9 cellular contexts compared by ENCODE assay signal in the genomic region with DNA sequence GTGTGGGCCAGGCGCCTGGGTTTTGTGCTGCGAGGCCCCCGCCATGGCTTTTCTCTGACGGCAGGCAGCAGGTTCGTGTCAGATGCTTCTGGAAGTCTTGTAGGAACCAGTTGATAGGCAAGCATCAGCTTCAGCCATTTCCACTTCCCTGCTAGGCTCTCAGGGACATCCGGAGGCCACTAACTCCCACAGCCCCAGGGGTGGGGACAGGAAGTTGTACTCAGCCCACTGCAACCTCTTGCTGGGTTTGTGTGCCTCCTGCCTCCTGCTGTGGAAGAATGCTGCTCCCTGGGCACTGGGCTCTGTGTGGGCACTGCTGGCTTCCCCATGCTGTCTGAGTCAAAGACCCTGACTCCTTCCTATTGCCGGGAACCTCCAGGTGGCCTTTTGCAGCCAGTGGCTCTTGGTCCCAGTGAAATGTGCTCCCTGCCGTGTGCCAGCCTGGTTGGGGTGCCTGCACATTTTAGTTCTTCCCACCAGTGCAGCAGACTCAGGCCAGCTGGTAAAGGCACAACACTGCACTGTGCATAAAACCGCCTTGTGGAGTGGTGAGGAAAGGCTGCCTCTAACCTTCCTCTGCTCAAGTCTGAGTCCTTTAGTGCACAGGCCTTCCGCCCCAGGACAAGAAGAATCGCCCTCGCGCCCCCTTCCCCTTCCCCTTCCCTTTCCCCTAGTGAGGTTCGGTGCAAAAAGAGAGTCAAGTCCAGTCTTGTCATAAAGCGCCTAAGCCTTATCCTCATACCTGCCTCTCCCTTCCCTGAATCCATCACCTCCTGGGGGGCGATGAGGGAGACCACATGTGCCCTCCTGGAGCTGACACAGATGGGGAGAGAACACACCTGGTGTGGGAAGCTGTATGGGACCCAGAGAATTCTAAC. TPM values are rescaled to one million over a fixed set of nuclear protein-coding genes. Genes with fewer than 3 reads are reported as not detected.
DNase-seq lines count a peak whose midpoint lies in the region; ATAC-seq and TF ChIP-seq lines count a peak whose summit lies in the region.
"Had no signal": no experiment of that assay in that cellular context is flagged by ENCODE, and none has a peak within 500 bp of the region (broad histone marks: within the 10 kb centered on the region; RNA-seq: fewer than 3 reads in every experiment).

No MANE protein-coding gene starts in this region.

- H3K27ac Mint-ChIP-seq in CD4-positive, CD25-positive, alpha-beta regulatory T cell = peak overlapping the region; percentile 88 to 93 (median 93)
- H3K27ac Mint-ChIP-seq in stimulated activated naive CD8-positive, alpha-beta T cell treated with anti-CD3 and anti-CD28 coated beads, Interleukin-15, Interleukin-2, amounts not matched to agents 100 ng/mL and 50 ng/mL, for 24 hours = peak overlapping the region; percentile 77

- peak overlapping the region; percentile 93 for H3K27ac ChIP-seq in CD4-positive, CD25-positive, alpha-beta regulatory T cell (ENCODE audit: insufficient read depth, low read length, poor library complexity, severe bottlenecking)
- H3K27ac ChIP-seq in foreskin keratinocyte = no peak overlapping the region

- H3K36me3 ChIP-seq in CD4-positive, CD25-positive, alpha-beta regulatory T cell (ENCODE audit: control insufficient read depth, insufficient read depth, low read length) = no peaks in the 10 kb centered on the region

- peaks cover 6 to 50% (median 34%) of the 10 kb centered on the region in 4 donors for H3K4me1 Mint-ChIP-seq in CD4-positive, CD25-positive, alpha-beta regulatory T cell
- peaks cover 64% of the 10 kb centered on the region for H3K4me1 Mint-ChIP-seq in stimulated activated naive CD8-positive, alpha-beta T cell treated with anti-CD3 and anti-CD28 coated beads, Interleukin-15, Interleukin-2, amounts not matched to agents 100 ng/mL and 50 ng/mL, for 24 hours (ENCODE audit: low read depth)

- peak; percentile 20 to 75 (median 28) for DNase-seq in CD4-positive, CD25-positive, alpha-beta regulatory T cell
- DNase-seq in RPMI7951 (ENCODE audit: low read depth) (peak; percentile 15), foreskin keratinocyte (no peak), AG08396 (ENCODE audit: low spot score) (no peak), middle frontal gyrus (ENCODE audit: extremely low spot score, low spot score) (no peak), hepatic stellate cell (ENCODE audit: low spot score) (no peak)

- H3K36me3 Mint-ChIP-seq in CD4-positive, CD25-positive, alpha-beta regulatory T cell = no peaks in the 10 kb centered on the region
- H3K36me3 Mint-ChIP-seq in stimulated activated naive CD8-positive, alpha-beta T cell treated with anti-CD3 and anti-CD28 coated beads, Interleukin-15, Interleukin-2, amounts not matched to agents 100 ng/mL and 50 ng/mL, for 24 hours (ENCODE audit: low read depth) = peaks cover 6% of the 10 kb centered on the region

- peak overlapping the region; percentile 50 to 82 (median 68) for H3K4me3 Mint-ChIP-seq in CD4-positive, CD25-positive, alpha-beta regulatory T cell
- H3K4me3 Mint-ChIP-seq in stimulated activated naive CD8-positive, alpha-beta T cell treated with anti-CD3 and anti-CD28 coated beads, Interleukin-15, Interleukin-2, amounts not matched to agents 100 ng/mL and 50 ng/mL, for 24 hours = peak overlapping the region; percentile 51

- H3K9me3 Mint-ChIP-seq in CD4-positive, CD25-positive, alpha-beta regulatory T cell = peaks cover 0 to 3% (median 0%) of the 10 kb centered on the region in 7 donors
- peaks cover 5% of the 10 kb centered on the region for H3K9me3 Mint-ChIP-seq in stimulated activated naive CD8-positive, alpha-beta T cell treated with anti-CD3 and anti-CD28 coated beads, Interleukin-15, Interleukin-2, amounts not matched to agents 100 ng/mL and 50 ng/mL, for 24 hours

- TF ChIP-seq CTCF in foreskin keratinocyte (conservative IDR thresholded peaks at IDR 0.05) = no peak

- no peaks in the 10 kb centered on the region for H3K27me3 Mint-ChIP-seq in CD4-positive, CD25-positive, alpha-beta regulatory T cell
- no peaks in the 10 kb centered on the region for H3K27me3 Mint-ChIP-seq in stimulated activated naive CD8-positive, alpha-beta T cell treated with anti-CD3 and anti-CD28 coated beads, Interleukin-15, Interleukin-2, amounts not matched to agents 100 ng/mL and 50 ng/mL, for 24 hours

- H3K9me3 ChIP-seq in CD4-positive, CD25-positive, alpha-beta regulatory T cell (ENCODE audit: control insufficient read depth in 2 of 2, low read length in 2 of 2) = no peaks in the 10 kb centered on the region

- ATAC-seq in CD4-positive, CD25-positive, alpha-beta regulatory T cell (ENCODE audit: low read depth in 2 of 2) = peak; percentile 56 to 61
- ATAC-seq in GM21723 (IDR thresholded peaks at IDR 0.05; ENCODE audit: unreplicated experiment) (peak; percentile 62), foreskin keratinocyte (peak; percentile 12)

- H3K4me1 ChIP-seq in CD4-positive, CD25-positive, alpha-beta regulatory T cell (ENCODE audit: control insufficient read depth, insufficient read depth, low read length, poor library complexity, severe bottlenecking) = peaks cover 36% of the 10 kb centered on the region
- peaks cover 17% of the 10 kb centered on the region for H3K4me1 ChIP-seq in foreskin keratinocyte

- peak overlapping the region; percentile 37 for H3K4me3 ChIP-seq in CD4-positive, CD25-positive, alpha-beta regulatory T cell (ENCODE audit: low read depth, low read length)

- H3K27me3 ChIP-seq in CD4-positive, CD25-positive, alpha-beta regulatory T cell (ENCODE audit: control insufficient read depth, insufficient read depth, low read length) = no peaks in the 10 kb centered on the region
- no peaks in the 10 kb centered on the region for H3K27me3 ChIP-seq in foreskin keratinocyte

RNA-seq across cellular contexts. Expression of a gene that starts 16.6 kb away (rescaled TPM):
- not detected for total RNA-seq in CD4-positive, CD25-positive, alpha-beta regulatory T cell
- polyA plus RNA-seq in CD4-positive, CD25-positive, alpha-beta regulatory T cell = under 1 TPM in 3 of 4 donors, not detected in 1; 0.10 to 0.32 (median 0.15) TPM
- total RNA-seq in RPMI7951 (2014; rRNA removed; shearing (Covaris generic)) = 0.68 and 0.96 TPM in 2 replicates
- 0.48 and 0.49 TPM in 2 replicates for total RNA-seq in foreskin keratinocyte
- 0.45 and 0.50 TPM in 2 replicates for polyA plus RNA-seq in foreskin keratinocyte
- polyA plus RNA-seq: neural cell had no signal

RNA-seq across cellular contexts. Expression of a gene that starts 48.3 kb away (rescaled TPM):
- 14.2 TPM for total RNA-seq in CD4-positive, CD25-positive, alpha-beta regulatory T cell
- 10 to 100 TPM; 15.6 to 19.2 (median 16.7) TPM for polyA plus RNA-seq in CD4-positive, CD25-positive, alpha-beta regulatory T cell
- 17.2 and 21.3 TPM in 2 replicates for total RNA-seq in RPMI7951 (2014; rRNA removed; shearing (Covaris generic))
- total RNA-seq in foreskin keratinocyte = 12.9 and 15.5 TPM in 2 replicates
- 2.7 and 4.3 TPM in 2 replicates for polyA plus RNA-seq in foreskin keratinocyte

Comparison
In these comparisons a context has a peak if more than half of its experiments do, and no peak if none do; other contexts are left out.
1. ATAC-seq: peak in every context shown above with its lines; median percentile 62 in GM21723; 58 in CD4-positive, CD25-positive, alpha-beta regulatory T cell; 12 in foreskin keratinocyte.
2. DNase-seq: peak in CD4-positive, CD25-positive, alpha-beta regulatory T cell (3 of 3) and RPMI7951 (single experiment); none in foreskin keratinocyte (0 of 2), AG08396 (single experiment), middle frontal gyrus (single experiment) and hepatic stellate cell (single experiment).